ENCODE assay signal across 18 cellular contexts in genomic region chr7:107768263-107768662, GRCh38. TPM values are rescaled to one million over a fixed set of nuclear protein-coding genes. Genes with fewer than 3 reads are reported as not detected.
"Had no signal": no experiment of that assay in that cellular context is flagged by ENCODE, and none has a peak within 500 bp of the region (broad histone marks: within the 10 kb centered on the region; RNA-seq: fewer than 3 reads in every experiment).

No MANE protein-coding gene starts in this region.

- H3K4me1 ChIP-seq: lower lobe of right lung, pancreas, stomach had no signal

- H3K9me3 Mint-ChIP-seq: activated T-cell treated with anti-CD3 and anti-CD28 coated beads, Interleukin-2, amount 50 U/mL, for 24 hours had no signal

- H3K27ac ChIP-seq: brain microvascular endothelial cell, dorsolateral prefrontal cortex, lower lobe of right lung, pancreas, stomach, thoracic aorta had no signal

- DNase-seq: activated CD4-positive, alpha-beta T cell treated with anti-CD3 and anti-CD28 coated beads, Interleukin-2, amount 50 U/mL, for 1 hour; activated CD4-positive, CD25-positive, alpha-beta regulatory T cell; activated T-cell treated with anti-CD3 and anti-CD28 coated beads, Interleukin-2, amount 50 U/mL, for 24 hours; amygdala; brain microvascular endothelial cell; dorsolateral prefrontal cortex; hippocampal formation; lower lobe of right lung; midbrain; pancreas; retina; stimulated activated CD4-positive, alpha-beta T cell treated with anti-CD3 and anti-CD28 coated beads, Interleukin-4, amount 100 ng/mL, for 24 hours; stomach; T-helper 17 cell had no signal

- H3K4me3 Mint-ChIP-seq: activated T-cell treated with anti-CD3 and anti-CD28 coated beads, Interleukin-2, amount 50 U/mL, for 24 hours had no signal

- ATAC-seq: lower lobe of right lung, pancreas, T-helper 17 cell had no signal

- H3K27me3 Mint-ChIP-seq: activated T-cell treated with anti-CD3 and anti-CD28 coated beads, Interleukin-2, amount 50 U/mL, for 24 hours; T-helper 17 cell had no signal

- H3K27me3 ChIP-seq: dorsolateral prefrontal cortex, pancreas, stomach had no signal

RNA-seq across cellular contexts. Expression of gene SLC26A3, which starts 34.8 kb away (rescaled TPM):
- total RNA-seq: dorsolateral prefrontal cortex, fibroblast of lung, glomerular endothelial cell, lower lobe of right lung, T-helper 17 cell, thoracic aorta, urinary bladder had no signal
- polyA plus RNA-seq: fibroblast of lung had no signal
